31 cellular contexts compared by ENCODE assay signal in genomic region chr10:20625868-20626267, GRCh38.
A peak's percentile ranks its signal among the peaks of the same experiment; 100 is the strongest.
DNase-seq lines count a peak whose midpoint lies in the region; ATAC-seq and TF ChIP-seq lines count a peak whose summit lies in the region.
"Had no signal": no experiment of that assay in that cellular context is flagged by ENCODE, and none has a peak within 500 bp of the region (broad histone marks: within the 10 kb centered on the region; RNA-seq: fewer than 3 reads in every experiment).

No MANE protein-coding gene starts in this region.

- TF ChIP-seq POLR2A in spleen (IDR thresholded peaks at IDR 0.05): no peak

- DNase-seq in immature natural killer cell: peak; percentile 31 to 60 (median 38)
- DNase-seq in natural killer cell: no peak
- no peak for DNase-seq in naive thymus-derived CD8-positive, alpha-beta T cell
- no peak for DNase-seq in spleen
- DNase-seq: 8988T; ACHN; AML-193; BE2C; C1 segment of cervical spinal cord; Caco-2; Calu3; CD4-positive, alpha-beta memory T cell; CD4-positive, alpha-beta T cell; CD4-positive, CD25-positive, alpha-beta regulatory T cell; CD8-positive, alpha-beta memory T cell; CD8-positive, alpha-beta T cell; COR-L47; DMS 273 treated with DMSO at 0.1 percent for 48 hours; DMS153; DMS53; DMS79; DMS79 treated with DMSO at 0.1 percent for 48 hours; DND-41; EL had no signal

- no peaks in the 10 kb centered on the region for H3K4me1 ChIP-seq in spleen
- H3K4me1 ChIP-seq: BLaER1; BLaER1 treated with 17β-estradiol and CSF1 and Interleukin-3, amounts not matched to agents 10 nM and 100 nM had no signal

- no peak overlapping the region for H3K27ac ChIP-seq in spleen
- H3K27ac ChIP-seq: 22Rv1; A549; BLaER1; BLaER1 treated with 17β-estradiol and CSF1 and Interleukin-3, amounts not matched to agents 10 nM and 100 nM; C4-2B had no signal

- H3K36me3 Mint-ChIP-seq in immature natural killer cell (peaks cover 0 to 14% (median 13%) of the 10 kb centered on the region in 3 donors), natural killer cell (peaks cover 14% of the 10 kb centered on the region)
- H3K36me3 Mint-ChIP-seq in naive thymus-derived CD8-positive, alpha-beta T cell: no peaks in the 10 kb centered on the region
- H3K36me3 Mint-ChIP-seq: CD14-positive monocyte; CD4-positive, alpha-beta memory T cell; CD4-positive, CD25-positive, alpha-beta regulatory T cell; CD8-positive, alpha-beta memory T cell; CD8-positive, alpha-beta T cell had no signal

- H3K27me3 ChIP-seq in spleen (replicated peaks in 1 of 7): no peaks in the 10 kb centered on the region
- H3K27me3 ChIP-seq: BE2C; BLaER1; BLaER1 treated with 17β-estradiol and CSF1 and Interleukin-3, amounts not matched to agents 10 nM and 100 nM had no signal

- H3K27me3 Mint-ChIP-seq in immature natural killer cell (ENCODE audit: low read depth in 3 of 3) (peaks cover 8 to 12% (median 8%) of the 10 kb centered on the region in 3 donors), natural killer cell (ENCODE audit: low read depth in 2 of 2) (no peaks in the 10 kb centered on the region)
- H3K27me3 Mint-ChIP-seq in naive thymus-derived CD8-positive, alpha-beta T cell: no peaks in the 10 kb centered on the region
- H3K27me3 Mint-ChIP-seq: B cell; CD4-positive, alpha-beta memory T cell; CD4-positive, alpha-beta T cell; CD4-positive, CD25-positive, alpha-beta regulatory T cell; CD8-positive, alpha-beta memory T cell had no signal

- no peak overlapping the region for H3K4me3 ChIP-seq in spleen
- H3K4me3 ChIP-seq: A549; BLaER1; BLaER1 treated with 17β-estradiol and CSF1 and Interleukin-3, amounts not matched to agents 10 nM and 100 nM had no signal

- H3K4me1 Mint-ChIP-seq in immature natural killer cell (peaks cover 17 to 18% of the 10 kb centered on the region in 2 donors), natural killer cell (peaks cover 9 to 21% of the 10 kb centered on the region in 2 donors)
- peaks cover 0 to 6% (median 0%) of the 10 kb centered on the region in 4 donors for H3K4me1 Mint-ChIP-seq in naive thymus-derived CD8-positive, alpha-beta T cell
- H3K4me1 Mint-ChIP-seq: B cell; CD14-positive monocyte; CD4-positive, alpha-beta memory T cell; CD4-positive, CD25-positive, alpha-beta regulatory T cell; CD8-positive, alpha-beta memory T cell had no signal

- ATAC-seq in natural killer cell: peak in 2 of 3 donors; percentile 25 to 60
- no peak for ATAC-seq in naive thymus-derived CD8-positive, alpha-beta T cell
- ATAC-seq: A549; CD8-positive, alpha-beta T cell had no signal

- H3K27ac Mint-ChIP-seq in immature natural killer cell: peak overlapping the region in 3 of 6 donors; percentile 9 to 84 (median 79)
- H3K27ac Mint-ChIP-seq in natural killer cell: peak overlapping the region in 1 of 2 donors; percentile 77
- no peak overlapping the region for H3K27ac Mint-ChIP-seq in naive thymus-derived CD8-positive, alpha-beta T cell
- H3K27ac Mint-ChIP-seq: B cell; CD14-positive monocyte; CD4-positive, alpha-beta memory T cell; CD4-positive, alpha-beta T cell; CD4-positive, CD25-positive, alpha-beta regulatory T cell; CD8-positive, alpha-beta memory T cell; CD8-positive, alpha-beta T cell had no signal

- no peak for TF ChIP-seq CTCF in natural killer cell (IDR thresholded peaks at IDR 0.05)
- TF ChIP-seq CTCF in spleen (IDR thresholded peaks at IDR 0.05 in 8 of 11, conservative IDR thresholded peaks at IDR 0.05 in 3 of 11): no peak

- H3K36me3 ChIP-seq in spleen: no peaks in the 10 kb centered on the region
- H3K36me3 ChIP-seq: BE2C; BLaER1; BLaER1 treated with 17β-estradiol and CSF1 and Interleukin-3, amounts not matched to agents 10 nM and 100 nM had no signal

- peaks cover 0 to 4% (median 0%) of the 10 kb centered on the region in 8 donors for H3K9me3 ChIP-seq in spleen
- H3K9me3 ChIP-seq: A549; BE2C; BLaER1; BLaER1 treated with 17β-estradiol and CSF1 and Interleukin-3, amounts not matched to agents 10 nM and 100 nM; Caco-2 had no signal

- peak overlapping the region in 3 of 5 donors; percentile 15 to 42 (median 29) for H3K4me3 Mint-ChIP-seq in immature natural killer cell
- peak overlapping the region; percentile 47 for H3K4me3 Mint-ChIP-seq in natural killer cell
- H3K4me3 Mint-ChIP-seq in naive thymus-derived CD8-positive, alpha-beta T cell: no peak overlapping the region
- H3K4me3 Mint-ChIP-seq: B cell; CD14-positive monocyte; CD4-positive, alpha-beta memory T cell; CD4-positive, alpha-beta T cell; CD4-positive, CD25-positive, alpha-beta regulatory T cell; CD8-positive, alpha-beta memory T cell; CD8-positive, alpha-beta T cell had no signal

- intact Hi-C loops in natural killer cell (cut with micrococcal nuclease) (no loop called here), spleen (cut with DNase I; ENCODE audit: low total_unique reads) (no loop called here)

- POLR2A ChIA-PET in naive thymus-derived CD8-positive, alpha-beta T cell (lab: Charles Lee): no interaction called here

- H3K9me3 Mint-ChIP-seq in immature natural killer cell (peaks cover 19 to 25% (median 21%) of the 10 kb centered on the region in 6 donors), natural killer cell (peaks cover 4 to 5% of the 10 kb centered on the region in 2 donors)
- no peaks in the 10 kb centered on the region for H3K9me3 Mint-ChIP-seq in naive thymus-derived CD8-positive, alpha-beta T cell
- H3K9me3 Mint-ChIP-seq: CD4-positive, alpha-beta T cell; CD8-positive, alpha-beta T cell had no signal

- WGBS in spleen, 5 donors: 66 to 87% (median 78%) methylated on average over 1 of the region's 1 CpG

Comparison
In these comparisons a context has a peak if more than half of its experiments do, and no peak if none do; other contexts are left out.
1. DNase-seq: peak in immature natural killer cell (3 of 3); none in natural killer cell (single experiment), naive thymus-derived CD8-positive, alpha-beta T cell (0 of 10) and spleen (single experiment).
2. H3K4me3 Mint-ChIP-seq: peak in immature natural killer cell (3 of 5) and natural killer cell (single experiment); none in naive thymus-derived CD8-positive, alpha-beta T cell (0 of 10).
3. ATAC-seq: peak in natural killer cell (2 of 3); none in naive thymus-derived CD8-positive, alpha-beta T cell (0 of 2).